Comparison of ENCODE assay signal across 1 cellular context in genomic region chr6:30158475-30159025, GRCh38.
TF ChIP-seq lines count a peak whose summit lies in the region.

No MANE protein-coding gene starts in this region.

TF ChIP-seq in HepG2, 621 proteins besides CTCF, POLR2A, EP300 and RAD21:
- no peak for TF ChIP-seq POLR2AphosphoS5 (IDR thresholded peaks at IDR 0.05; ENCODE audit: low read depth, low read length)
- 0 out of 2 replicates have a peak, but pooled peaks have one; percentile 53 for TF ChIP-seq FOXO4 (CRISPR knock-in tag; conservative IDR thresholded peaks at IDR 0.05)
TF ChIP-seq in HepG2: peak in this region for 1.
